12 cellular contexts compared by ENCODE assay signal in genomic region chr20:51156041-51156795, GRCh38.
DNase-seq lines count a peak whose midpoint lies in the region; ATAC-seq and TF ChIP-seq lines count a peak whose summit lies in the region.
"Had no signal": no experiment of that assay in that cellular context is flagged by ENCODE, and none has a peak within 500 bp of the region (broad histone marks: within the 10 kb centered on the region; RNA-seq: fewer than 3 reads in every experiment).

No MANE protein-coding gene starts in this region.

- H3K4me3 ChIP-seq in skeletal muscle cell (ENCODE audit: low read depth, low read length), result no peak overlapping the region
- H3K4me3 ChIP-seq: spleen had no signal

- H3K4me3 Mint-ChIP-seq in brain, result peak overlapping the region in 1 of 5 experiments; percentile 27
- H3K4me3 Mint-ChIP-seq: activated CD4-positive, alpha-beta memory T cell treated with anti-CD3 and anti-CD28 coated beads, Interleukin-2, amount 10 ng/mL, durations not matched to agents 7 days and 5 days; activated naive CD4-positive, alpha-beta T cell treated with anti-CD3 and anti-CD28 coated beads, Interleukin-2, amount 50 U/mL, for 24 hours; IgD-negative memory B cell had no signal

- intact Hi-C loops in left ventricle myocardium superior (cut with micrococcal nuclease), result no loop called here

- H3K27me3 Mint-ChIP-seq in brain, result peaks cover 8% of the 10 kb centered on the region

- peak; percentile 89 for ATAC-seq in left ventricle myocardium superior

- peaks cover 0 to 7% (median 6%) of the 10 kb centered on the region in 5 experiments for H3K9me3 Mint-ChIP-seq in brain
- H3K9me3 Mint-ChIP-seq: activated CD4-positive, alpha-beta memory T cell treated with anti-CD3 and anti-CD28 coated beads, Interleukin-2, amount 10 ng/mL, durations not matched to agents 7 days and 5 days; activated naive CD4-positive, alpha-beta T cell treated with anti-CD3 and anti-CD28 coated beads, Interleukin-2, amount 50 U/mL, for 24 hours had no signal

- no peaks in the 10 kb centered on the region for H3K36me3 Mint-ChIP-seq in brain
- H3K36me3 Mint-ChIP-seq: activated naive CD4-positive, alpha-beta T cell treated with anti-CD3 and anti-CD28 coated beads, Interleukin-2, amount 50 U/mL, for 24 hours; IgD-negative memory B cell had no signal

- DNase-seq in GM04503 (ENCODE audit: low read depth) (peak; percentile 15), left ventricle myocardium superior (no peak), skeletal muscle cell (ENCODE audit: low read depth) (peak; percentile 72), NCI-H2029 (lab: John Stamatoyannopoulos, UW) (no peak), GOT3 (lab: John Stamatoyannopoulos, UW) (no peak), T-helper 2 cell (no peak), GM20000 (ENCODE audit: low spot score) (no peak)
- DNase-seq: activated CD4-positive, alpha-beta memory T cell treated with anti-CD3 and anti-CD28 coated beads, Interleukin-2, amount 10 ng/mL, durations not matched to agents 7 days and 5 days; spleen had no signal

- no peak for TF ChIP-seq CTCF in brain (conservative IDR thresholded peaks at IDR 0.05)
- no peak for TF ChIP-seq CTCF in GM20000 (IDR thresholded peaks at IDR 0.05; ENCODE audit: extremely low read depth, missing control alignments)

- H3K27ac Mint-ChIP-seq in brain, result peak overlapping the region; percentile 23 to 94 (median 49)
- H3K27ac Mint-ChIP-seq: activated CD4-positive, alpha-beta memory T cell treated with anti-CD3 and anti-CD28 coated beads, Interleukin-2, amount 10 ng/mL, durations not matched to agents 7 days and 5 days; activated naive CD4-positive, alpha-beta T cell treated with anti-CD3 and anti-CD28 coated beads, Interleukin-2, amount 50 U/mL, for 24 hours; IgD-negative memory B cell had no signal

- H3K4me1 Mint-ChIP-seq in brain, result peaks cover 50% of the 10 kb centered on the region
- H3K4me1 Mint-ChIP-seq: activated CD4-positive, alpha-beta memory T cell treated with anti-CD3 and anti-CD28 coated beads, Interleukin-2, amount 10 ng/mL, durations not matched to agents 7 days and 5 days; activated naive CD4-positive, alpha-beta T cell treated with anti-CD3 and anti-CD28 coated beads, Interleukin-2, amount 50 U/mL, for 24 hours; IgD-negative memory B cell had no signal

Comparison
In these comparisons a context has a peak if more than half of its experiments do, and no peak if none do; other contexts are left out.
1. DNase-seq: peak in GM04503 (single experiment) and skeletal muscle cell (single experiment); none in left ventricle myocardium superior (single experiment), NCI-H2029 (single experiment), GOT3 (single experiment), T-helper 2 cell (0 of 5) and GM20000 (single experiment).